11 cellular contexts compared by ENCODE assay signal in the genomic region with DNA sequence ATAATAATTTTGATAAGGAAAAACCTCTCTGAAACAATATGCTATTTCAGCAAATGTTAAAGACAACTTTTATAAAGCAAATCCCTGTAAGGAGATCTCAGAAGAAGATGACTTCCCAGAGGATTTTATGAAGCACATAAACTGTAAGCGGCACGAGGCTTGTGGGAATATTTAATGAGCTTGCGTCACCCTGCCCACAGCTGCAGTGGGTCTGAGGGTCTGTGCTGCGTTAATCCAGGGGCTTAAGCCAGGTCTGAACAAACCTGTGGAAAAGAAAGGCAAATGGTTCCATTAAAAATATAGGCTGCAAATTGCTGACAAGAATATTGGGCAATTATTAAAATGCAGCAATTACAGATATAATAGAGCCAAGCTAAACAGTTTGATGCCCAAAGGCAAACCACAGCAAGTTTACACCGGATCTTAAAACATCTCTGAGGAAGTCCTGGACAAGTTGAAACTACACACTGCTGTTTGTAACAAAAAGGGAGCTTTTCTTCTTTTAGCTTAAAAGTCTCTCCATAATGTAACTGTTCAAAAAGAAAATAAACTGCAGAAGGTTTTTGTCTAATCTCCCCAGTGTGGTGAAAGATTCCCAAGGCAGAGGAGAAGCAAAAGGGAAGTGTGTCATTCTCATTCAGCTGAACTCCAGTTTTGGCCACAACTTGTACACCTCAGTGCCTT. TPM values are rescaled to one million over a fixed set of nuclear protein-coding genes. Genes with fewer than 3 reads are reported as not detected.
DNase-seq lines count a peak whose midpoint lies in the region; ATAC-seq and TF ChIP-seq lines count a peak whose summit lies in the region.
"Had no signal": no experiment of that assay in that cellular context is flagged by ENCODE, and none has a peak within 500 bp of the region (broad histone marks: within the 10 kb centered on the region; RNA-seq: fewer than 3 reads in every experiment).

No MANE protein-coding gene starts in this region.

- H3K18ac ChIP-seq in H9 (ENCODE audit: insufficient read length, low read depth, low read length) = no peak overlapping the region

- no peak overlapping the region for H2BK20ac ChIP-seq in H9 (ENCODE audit: low read depth, low read length, poor library complexity, severe bottlenecking)

- H2BK15ac ChIP-seq in H9 (ENCODE audit: low read depth, low read length) = no peak overlapping the region

- H3K4me1 ChIP-seq in H9 (ENCODE audit: insufficient read depth, low read length) = no peaks in the 10 kb centered on the region

- no peak overlapping the region for H2BK5ac ChIP-seq in H9 (ENCODE audit: insufficient read length, low read length)

- no peak overlapping the region for H3T11ph ChIP-seq in H9 (ENCODE audit: low read length)

- H3K27me3 ChIP-seq in H9 (ENCODE audit: insufficient read depth, low read length) = no peaks in the 10 kb centered on the region

- H2AK5ac ChIP-seq in H9 (ENCODE audit: insufficient read length, low read length) = no peak overlapping the region

- H3K9me3 ChIP-seq in H9 (ENCODE audit: control insufficient read depth, low read depth, low read length) = no peaks in the 10 kb centered on the region

- in situ Hi-C loops in astrocyte of the spinal cord (cut with HindIII; ENCODE audit: low sequenced_read_pairs) = no loop called here

- no peaks in the 10 kb centered on the region for H3K4me1 Mint-ChIP-seq in H9

- no peak for TF ChIP-seq CTCF in astrocyte of the spinal cord (IDR thresholded peaks at IDR 0.05; ENCODE audit: low read depth, low read length)
- no peak for TF ChIP-seq CTCF in H9 (conservative IDR thresholded peaks at IDR 0.05)

- no peak overlapping the region for H3K27ac ChIP-seq in H9 (ENCODE audit: insufficient read length, low read depth, low read length)

- no peaks in the 10 kb centered on the region for H4K20me1 ChIP-seq in H9 (ENCODE audit: control insufficient read depth, insufficient read depth, insufficient read length)

- H3K56ac ChIP-seq in H9 (ENCODE audit: insufficient read length, low read depth, low read length) = no peak overlapping the region

- no peaks in the 10 kb centered on the region for H3K27me3 Mint-ChIP-seq in H9 (ENCODE audit: low read depth)

- H3K27ac Mint-ChIP-seq in H9 = no peak overlapping the region

- no peak overlapping the region for H3K14ac ChIP-seq in H9 (ENCODE audit: insufficient read depth, low read length)

- H3K9ac ChIP-seq in H9 (ENCODE audit: extremely low read depth, insufficient read length, low read length) = no peak overlapping the region

- H3K4me3 ChIP-seq in astrocyte of the spinal cord (ENCODE audit: low read depth, low read length) = no peak overlapping the region

- H4K91ac ChIP-seq in H9 (ENCODE audit: insufficient read length, low read depth, low read length) = no peak overlapping the region

- H2BK12ac ChIP-seq in H9 (ENCODE audit: insufficient read length, low read depth, low read length) = no peak overlapping the region

- DNase-seq in Right ventricle myocardium inferior (ENCODE audit: missing footprints) (no peak), cardiac septum (ENCODE audit: low spot score) (no peak), astrocyte of the spinal cord (ENCODE audit: low read depth, low spot score) (peak; percentile 43), hepatic stellate cell (ENCODE audit: low spot score) (peak; percentile 46), H9 (no peak)
- no peak for DNase-seq in stimulated activated naive CD4-positive, alpha-beta T cell (lab: John Stamatoyannopoulos, UW)
- DNase-seq: NCI-H2081; stimulated activated CD4-positive, alpha-beta T cell treated with anti-CD3 and anti-CD28 coated beads, Interleukin-4, amount 100 ng/mL, for 1 hour; T-helper 9 cell had no signal

- no peaks in the 10 kb centered on the region for H3K23me2 ChIP-seq in H9 (ENCODE audit: insufficient read length, low read depth, low read length, poor library complexity, severe bottlenecking)

- WGBS in H9 (ENCODE audit: extremely low coverage, insufficient read length, low lambda C conversion rate) = no CpG with 5 or more reads among the region's 5 CpGs

- H2BK120ac ChIP-seq in H9 (ENCODE audit: low read depth, low read length, poor library complexity, severe bottlenecking) = no peak overlapping the region

- no peak overlapping the region for H4K5ac ChIP-seq in H9 (ENCODE audit: insufficient read length, low read depth, low read length)

- ATAC-seq in Right ventricle myocardium inferior (peak; percentile 60), HG02610 (IDR thresholded peaks at IDR 0.05; ENCODE audit: unreplicated experiment) (no peak), HG02870 (IDR thresholded peaks at IDR 0.05; ENCODE audit: unreplicated experiment) (no peak)

- H3K23ac ChIP-seq in H9 (ENCODE audit: insufficient read length, low read depth, low read length) = no peak overlapping the region

- no peaks in the 10 kb centered on the region for H3K79me2 ChIP-seq in H9 (ENCODE audit: insufficient read depth, low read length)

- H3K79me1 ChIP-seq in H9 (ENCODE audit: insufficient read depth, low read depth, low read length, poor library complexity, severe bottlenecking) = no peaks in the 10 kb centered on the region

- no peaks in the 10 kb centered on the region for H3K36me3 Mint-ChIP-seq in H9 (ENCODE audit: insufficient read depth in 1 of 3, low read depth in 3 of 3)

- no peak overlapping the region for H3K4ac ChIP-seq in H9 (ENCODE audit: low read depth, low read length)

- H4K8ac ChIP-seq in H9 (replicated peaks; ENCODE audit: insufficient read length, low read depth, low read length) = no peak overlapping the region

- H3K4me2 ChIP-seq in H9 (ENCODE audit: insufficient read depth, insufficient read length, low read length) = no peak overlapping the region

- no peak overlapping the region for H2AFZ ChIP-seq in H9 (ENCODE audit: low read length)

- intact Hi-C loops in Right ventricle myocardium inferior (cut with DNase I) (no loop called here), cardiac septum (cut with DNase I) (no loop called here)

- no peaks in the 10 kb centered on the region for H3K9me3 Mint-ChIP-seq in H9

- no peak overlapping the region for H3K4me3 Mint-ChIP-seq in H9

RNA-seq across cellular contexts. Expression of a gene that starts 21.8 kb away (rescaled TPM):
- total RNA-seq in Right ventricle myocardium inferior (36.3 TPM), cardiac septum (12.6 TPM), H9 (2021) (2.4 and 3.6 TPM in 2 replicates)

Comparison
In these comparisons a context has a peak if more than half of its experiments do, and no peak if none do; other contexts are left out.
1. DNase-seq: peak in astrocyte of the spinal cord (single experiment) and hepatic stellate cell (single experiment); none in Right ventricle myocardium inferior (single experiment), cardiac septum (single experiment), H9 (single experiment) and stimulated activated naive CD4-positive, alpha-beta T cell (0 of 6).